ENCODE assay signal across 8 cellular contexts in genomic region chr5:69334793-69335268, GRCh38. TPM values are rescaled to one million over a fixed set of nuclear protein-coding genes. Genes with fewer than 3 reads are reported as not detected.
DNase-seq lines count a peak whose midpoint lies in the region; ATAC-seq and TF ChIP-seq lines count a peak whose summit lies in the region.

No MANE protein-coding gene starts in this region.

- no peak overlapping the region for H3K27ac Mint-ChIP-seq in activated CD4-positive, alpha-beta memory T cell treated with anti-CD3 and anti-CD28 coated beads, Interleukin-2, amount 10 ng/mL, durations not matched to agents 7 days and 5 days

- H3K4me3 ChIP-seq in dorsolateral prefrontal cortex, result peak overlapping the region in 37 of 59 donors; percentile 7 to 51 (median 32)

- DNase-seq in NCI-H446 (lab: John Stamatoyannopoulos, UW) (peak; percentile 15 to 69), NCI-H446 treated with DMSO at 0.1 percent for 48 hours (lab: John Stamatoyannopoulos, UW) (no peak), NCI-H774 (lab: John Stamatoyannopoulos, UW) (peak; percentile 58), dorsolateral prefrontal cortex (peak; percentile 79 to 88 (median 86)), lung microvascular endothelial cell (ENCODE audit: low read depth in 2 of 2) (peak; percentile 80 to 85)
- DNase-seq in activated CD4-positive, alpha-beta memory T cell treated with anti-CD3 and anti-CD28 coated beads, Interleukin-2, amount 10 ng/mL, durations not matched to agents 7 days and 5 days, result peak; percentile 82
- peak; percentile 50 to 74 (median 66) for DNase-seq in stimulated activated CD4-positive, alpha-beta T cell treated with anti-CD3 and anti-CD28 coated beads, TNF-alpha, amount 100 ng/mL, for 48 hours (ENCODE audit: low read depth in 3 of 3)

- H3K27me3 Mint-ChIP-seq in activated CD4-positive, alpha-beta memory T cell treated with anti-CD3 and anti-CD28 coated beads, Interleukin-2, amount 10 ng/mL, durations not matched to agents 7 days and 5 days, result no peaks in the 10 kb centered on the region

- no peaks in the 10 kb centered on the region for H3K9me3 Mint-ChIP-seq in activated CD4-positive, alpha-beta memory T cell treated with anti-CD3 and anti-CD28 coated beads, Interleukin-2, amount 10 ng/mL, durations not matched to agents 7 days and 5 days

- H3K4me1 Mint-ChIP-seq in activated CD4-positive, alpha-beta memory T cell treated with anti-CD3 and anti-CD28 coated beads, Interleukin-2, amount 10 ng/mL, durations not matched to agents 7 days and 5 days, result peaks cover 20% of the 10 kb centered on the region

- CTCF ChIA-PET in activated CD4-positive, alpha-beta memory T cell treated with anti-CD3 and anti-CD28 coated beads, Interleukin-2, amount 10 ng/mL, durations not matched to agents 7 days and 5 days (lab: Charles Lee), result interaction anchor here (0.6 to 4.0 kb wide), 31 partner anchors 8 to 309 kb away, joined by 3 to 32 read pairs (median 4); partner anchors contain the start of genes AK6, CDK7, CENPH and RAD17

- no peaks in the 10 kb centered on the region for H3K27me3 ChIP-seq in dorsolateral prefrontal cortex

- peak overlapping the region in 4 of 59 donors; percentile 16 to 39 (median 24) for H3K27ac ChIP-seq in dorsolateral prefrontal cortex

- POLR2A ChIA-PET in activated CD4-positive, alpha-beta memory T cell treated with anti-CD3 and anti-CD28 coated beads, Interleukin-2, amount 10 ng/mL, durations not matched to agents 7 days and 5 days (lab: Charles Lee), result interaction anchor here (0.6 to 2.0 kb wide), 5 partner anchors 35 to 241 kb away, joined by 3 to 11 read pairs (median 3); partner anchors contain the start of genes AK6, CDK7, RAD17 and SLC30A5

- ATAC-seq in HG03280 (IDR thresholded peaks at IDR 0.05; ENCODE audit: unreplicated experiment), result peak; percentile 60

- intact Hi-C loops in dorsolateral prefrontal cortex (cut with DNase I), result loop anchor here (5.0 to 10.0 kb wide), 4 partner anchors 32 to 293 kb away; partner anchors contain the start of genes AK6 (in 2 of the 2), RAD17 (in 2 of the 2), TAF9 (in 2 of the 2) and CDK7 (in 1 of the 2)

- peak overlapping the region; percentile 11 for H3K4me3 Mint-ChIP-seq in activated CD4-positive, alpha-beta memory T cell treated with anti-CD3 and anti-CD28 coated beads, Interleukin-2, amount 10 ng/mL, durations not matched to agents 7 days and 5 days

- peaks cover 3% of the 10 kb centered on the region for H3K36me3 Mint-ChIP-seq in activated CD4-positive, alpha-beta memory T cell treated with anti-CD3 and anti-CD28 coated beads, Interleukin-2, amount 10 ng/mL, durations not matched to agents 7 days and 5 days (ENCODE audit: low read depth)

- TF ChIP-seq CTCF in dorsolateral prefrontal cortex (IDR thresholded peaks at IDR 0.05 in 54 of 56, conservative IDR thresholded peaks at IDR 0.05 in 2 of 56; ENCODE audit: low read depth in 1 of 56, partially characterized antibody in 56 of 56), result peak; percentile 30 to 81 (median 70)

RNA-seq across cellular contexts. Expression of gene CCDC125, which starts 2.2 kb away (rescaled TPM):
- total RNA-seq in activated CD4-positive, alpha-beta memory T cell treated with anti-CD3 and anti-CD28 coated beads, Interleukin-2, amount 10 ng/mL, durations not matched to agents 7 days and 5 days, result 10 to 100 TPM in 1 of 2 experiments, 1 to 10 TPM in 1; 8.8 to 10.4 TPM
- 10 to 100 TPM in 3 of 120 experiments, 1 to 10 TPM in 117; 4.3 to 11.6 (median 6.5) TPM for total RNA-seq in dorsolateral prefrontal cortex
- total RNA-seq in lung microvascular endothelial cell, result 2.2 and 3.8 TPM in 2 replicates

RNA-seq across cellular contexts. Expression of gene AK6, which starts 34.5 kb away (rescaled TPM):
- total RNA-seq in activated CD4-positive, alpha-beta memory T cell treated with anti-CD3 and anti-CD28 coated beads, Interleukin-2, amount 10 ng/mL, durations not matched to agents 7 days and 5 days, result 10 to 100 TPM; 30.9 to 31.2 TPM
- total RNA-seq in dorsolateral prefrontal cortex, result 10 to 100 TPM; 16.7 to 48.2 (median 30.6) TPM
- 12.6 and 17.3 TPM in 2 replicates for total RNA-seq in lung microvascular endothelial cell

RNA-seq across cellular contexts. Expression of gene TAF9, which starts 34.5 kb away (rescaled TPM):
- total RNA-seq in activated CD4-positive, alpha-beta memory T cell treated with anti-CD3 and anti-CD28 coated beads, Interleukin-2, amount 10 ng/mL, durations not matched to agents 7 days and 5 days, result 10 to 100 TPM; 46.8 to 47.2 TPM
- total RNA-seq in dorsolateral prefrontal cortex, result 10 to 100 TPM; 26.1 to 76.6 (median 52.9) TPM
- total RNA-seq in lung microvascular endothelial cell, result 66.3 and 72.8 TPM in 2 replicates

RNA-seq across cellular contexts. Expression of gene RAD17, which starts 34.8 kb away (rescaled TPM):
- total RNA-seq in activated CD4-positive, alpha-beta memory T cell treated with anti-CD3 and anti-CD28 coated beads, Interleukin-2, amount 10 ng/mL, durations not matched to agents 7 days and 5 days, result 10 to 100 TPM; 26.2 to 26.7 TPM
- total RNA-seq in dorsolateral prefrontal cortex, result 10 to 100 TPM; 12.6 to 35.3 (median 22.5) TPM
- 9.6 and 14.5 TPM in 2 replicates for total RNA-seq in lung microvascular endothelial cell
